7 cellular contexts compared by ENCODE assay signal in genomic region chr5:174045470-174046025, GRCh38. TPM values are rescaled to one million over a fixed set of nuclear protein-coding genes. Genes with fewer than 3 reads are reported as not detected.
DNase-seq lines count a peak whose midpoint lies in the region; ATAC-seq and TF ChIP-seq lines count a peak whose summit lies in the region.

Gene NSG2 (plus strand): TSS chr5:174045706. CDS start chr5:174046756, 1,050 bp downstream.

- H3K9me3 ChIP-seq in PC-3 (ENCODE audit: low read length): no peaks in the 10 kb centered on the region

- POLR2A ChIA-PET in PC-3 (lab: Charles Lee; ENCODE audit: unreplicated experiment): interaction anchor here (0.5 to 0.6 kb wide), 2 partner anchors 10 to 1268 kb away, joined by 3 to 8 read pairs; no protein-coding TSS in a partner anchor

- TF ChIP-seq CTCF in GM12864 (IDR thresholded peaks at IDR 0.05; ENCODE audit: low read depth, low read length, missing control alignments): peak; percentile 72
- TF ChIP-seq CTCF in LNCaP clone FGC (IDR thresholded peaks at IDR 0.05; ENCODE audit: control insufficient read depth, extremely low read depth, insufficient read depth): peak; percentile 98
- peak; percentile 97 for TF ChIP-seq CTCF in PC-3 (conservative IDR thresholded peaks at IDR 0.05; ENCODE audit: low read depth, low read length)

- peak; percentile 100 for ATAC-seq in PC-3

- no TSS peak for BruUV-seq in PC-3 (replicated peaks; lab: Mats Ljungman, UMichigan)

- H3K4me3 ChIP-seq in GM12864 (ENCODE audit: low read depth, low read length) (no peak within 1 kb of the TSS), LNCaP clone FGC (ENCODE audit: low read depth, low read length) (no peak within 1 kb of the TSS), PC-3 (ENCODE audit: low read length) (no peak within 1 kb of the TSS)

- no peak within 1 kb of the TSS for H3K4me2 ChIP-seq in PC-3 (ENCODE audit: low read length)

- intact Hi-C loops in PC-3 (cut with micrococcal nuclease): loop anchor here (1.0 to 2.0 kb wide), 3 partner anchors 61 to 272 kb away; no protein-coding TSS in a partner anchor

- no peak within 1 kb of the TSS for H2AFZ ChIP-seq in PC-3 (ENCODE audit: low read length)

- in situ Hi-C loops in T47D (cut with HindIII; ENCODE audit: low pct_unique_long_range_greater_than_20kb, low sequenced_read_pairs): no loop called here

- DNase-seq in GM12864 (ENCODE audit: low read depth) (peak; percentile 49), H4 (ENCODE audit: low spot score) (peak; percentile 94), LNCaP clone FGC (ENCODE audit: low read depth) (peak; percentile 92), PC-3 (peak; percentile 95), T47D (ENCODE audit: low read depth in 1 of 2, low spot score in 1 of 2) (peak; percentile 71 to 97), iPS-NIHi7 (ENCODE audit: extremely low spot score) (peak; percentile 98)
- peak; percentile 43 for DNase-seq in stimulated activated CD4-positive, alpha-beta T cell treated with anti-CD3 and anti-CD28 coated beads, Interleukin-1b, Interleukin-23, amount 100 ng/mL, for 48 hours

- no peaks in the 10 kb centered on the region for H3K79me2 ChIP-seq in PC-3 (ENCODE audit: low read length)

- H4K20me1 ChIP-seq in PC-3 (ENCODE audit: low read length): no peaks in the 10 kb centered on the region

- H3K9me2 ChIP-seq in PC-3 (replicated peaks; ENCODE audit: low read length): no peaks in the 10 kb centered on the region; the same call in 1 of the 2 replicates

- H3K9ac ChIP-seq in PC-3 (ENCODE audit: low read length): no peak within 1 kb of the TSS

- H3K27me3 ChIP-seq in PC-3 (ENCODE audit: low read length): peaks cover 18% of the 10 kb centered on the region; the same call in 1 of the 2 replicates

- H3K27ac ChIP-seq in PC-3 (ENCODE audit: low read length): no peak within 1 kb of the TSS

- H3K36me3 ChIP-seq in PC-3 (ENCODE audit: low read depth, low read length): no peaks in the 10 kb centered on the region

- CTCF ChIA-PET in PC-3 (lab: Charles Lee): interaction anchor here (0.6 to 1.3 kb wide), 8 partner anchors 72 to 1155 kb away, joined by 3 to 39 read pairs (median 4); no protein-coding TSS in a partner anchor

- no peaks in the 10 kb centered on the region for H3F3A ChIP-seq in PC-3 (ENCODE audit: low read length, unreplicated experiment)

- H3K4me1 ChIP-seq in PC-3 (ENCODE audit: insufficient read depth, low read length): no peaks in the 10 kb centered on the region

RNA-seq across cellular contexts. Expression of gene NSG2, which starts in this region (rescaled TPM):
- not detected in 2 replicates for total RNA-seq in H4 (2014; rRNA removed; shearing (Covaris generic))
- total RNA-seq in PC-3 (2014; rRNA removed): 0.07 TPM in 1 of 2 replicates, not detected in the other

Comparison
In these comparisons a context has a peak if more than half of its experiments do, and no peak if none do; other contexts are left out.
1. Peak in DNase-seq in H4; RNA of the gene not detected or under 1 TPM.
2. Peak in DNase-seq and ATAC-seq in PC-3; RNA of the gene not detected or under 1 TPM.
3. DNase-seq: peak in every context shown above with its lines; median percentile 98 in iPS-NIHi7; 95 in PC-3; 94 in H4; 92 in LNCaP clone FGC; 84 in T47D; 49 in GM12864; 43 in stimulated activated CD4-positive, alpha-beta T cell treated with anti-CD3 and anti-CD28 coated beads, Interleukin-1b, Interleukin-23, amount 100 ng/mL, for 48 hours.